Comparison of ENCODE assay signal across 28 cellular contexts in genomic region chr10:117720931-117721826, GRCh38.
DNase-seq lines count a peak whose midpoint lies in the region; ATAC-seq and TF ChIP-seq lines count a peak whose summit lies in the region.
"Had no signal": no experiment of that assay in that cellular context is flagged by ENCODE, and none has a peak within 500 bp of the region (broad histone marks: within the 10 kb centered on the region; RNA-seq: fewer than 3 reads in every experiment).

No MANE protein-coding gene starts in this region.

- no peak overlapping the region for H3K4me3 ChIP-seq in GM23338
- H3K4me3 ChIP-seq: left ventricle myocardium inferior, transverse colon had no signal

- H3K27me3 Mint-ChIP-seq in GM23338 (ENCODE audit: insufficient read depth, low read depth, poor library complexity) (peaks cover 11% of the 10 kb centered on the region), WTC11 (ENCODE audit: low read depth) (peaks cover 6% of the 10 kb centered on the region; the same call in 1 of the 2 replicates)

- H3K9me3 Mint-ChIP-seq in GM23338 (no peaks in the 10 kb centered on the region; the same call in 2 of the 3 replicates), WTC11 (peaks cover 14% of the 10 kb centered on the region)

- H3K27ac ChIP-seq in GM23338 (ENCODE audit: low read depth), result no peak overlapping the region
- H3K27ac ChIP-seq in foreskin keratinocyte, result no peak overlapping the region
- H3K27ac ChIP-seq: epithelial cell of prostate, left ventricle myocardium inferior, transverse colon had no signal

- H3K27me3 ChIP-seq in GM23338 (ENCODE audit: insufficient read depth), result no peaks in the 10 kb centered on the region
- H3K27me3 ChIP-seq in foreskin keratinocyte, result no peaks in the 10 kb centered on the region

- H3F3A ChIP-seq in GM23338 (replicated peaks; ENCODE audit: low read depth), result no peaks in the 10 kb centered on the region

- no peaks in the 10 kb centered on the region for H3K79me2 ChIP-seq in GM23338 (replicated peaks; ENCODE audit: insufficient read depth)

- H3K36me3 ChIP-seq in GM23338 (ENCODE audit: insufficient read depth), result no peaks in the 10 kb centered on the region
- H3K36me3 ChIP-seq: left ventricle myocardium inferior, transverse colon had no signal

- H3K4me3 Mint-ChIP-seq in GM23338, result peak overlapping the region; percentile 16; the same call in 1 of the 3 replicates
- H3K4me3 Mint-ChIP-seq in WTC11, result no peak overlapping the region; the same call in 1 of the 2 replicates
- H3K4me3 Mint-ChIP-seq: activated CD8-positive, alpha-beta T cell treated with anti-CD3 and anti-CD28 coated beads, Interleukin-2, amount 10 ng/mL, durations not matched to agents 7 days and 5 days; HFFc6; natural killer cell treated with Interleukin-12 subunit alpha and Interleukin-12 subunit beta and Interleukin-15 and Interleukin-18, amount 100 ng/mL, for 72 hours; stimulated activated naive CD8-positive, alpha-beta T cell treated with anti-CD3 and anti-CD28 coated beads, Interleukin-15, amount 100 ng/mL, for 72 hours had no signal

- TF ChIP-seq CTCF in GM23338 (conservative IDR thresholded peaks at IDR 0.05; ENCODE audit: low read depth in 2 of 2) (no peak), WTC11 (IDR thresholded peaks at IDR 0.05) (no peak), foreskin keratinocyte (conservative IDR thresholded peaks at IDR 0.05) (no peak)

- ATAC-seq in GM23338 (peak; percentile 89), WTC11 (peak; percentile 87), foreskin keratinocyte (no peak)
- ATAC-seq: activated CD8-positive, alpha-beta T cell treated with anti-CD3 and anti-CD28 coated beads, Interleukin-2, amount 10 ng/mL, durations not matched to agents 7 days and 5 days; natural killer cell treated with Interleukin-12 subunit alpha and Interleukin-12 subunit beta and Interleukin-15 and Interleukin-18, amount 100 ng/mL, for 72 hours; Panc1; stimulated activated naive CD8-positive, alpha-beta T cell treated with anti-CD3 and anti-CD28 coated beads, Interleukin-15, amount 100 ng/mL, for 72 hours had no signal

- peak overlapping the region; percentile 92 for H2AFZ ChIP-seq in GM23338

- peaks cover 7% of the 10 kb centered on the region; the same call in 1 of the 2 replicates for H3K4me1 ChIP-seq in GM23338 (ENCODE audit: insufficient read depth)
- H3K4me1 ChIP-seq in foreskin keratinocyte, result no peaks in the 10 kb centered on the region
- H3K4me1 ChIP-seq: left ventricle myocardium inferior, transverse colon had no signal

- no peaks in the 10 kb centered on the region for H3K9me2 ChIP-seq in GM23338 (ENCODE audit: insufficient read depth)

- POLR2A ChIA-PET in WTC11 (lab: Charles Lee), result interaction anchor here (0.6 to 0.7 kb wide), 2 partner anchors 19 to 1306 kb away, joined by 3 read pairs; no protein-coding TSS in a partner anchor

- DNase-seq in GM23338 (ENCODE audit: low spot score) (peak; percentile 69), WTC11 (ENCODE audit: low spot score) (peak; percentile 58), kidney tubule cell (ENCODE audit: low spot score) (peak; percentile 57), renal cortical epithelial cell (ENCODE audit: low read depth) (peak; percentile 38), medulla oblongata (ENCODE audit: extremely low spot score) (no peak), foreskin keratinocyte (no peak), NCI-H1092 treated with DMSO at 0.1 percent for 48 hours (lab: John Stamatoyannopoulos, UW) (no peak)
- DNase-seq in activated CD4-positive, alpha-beta T cell treated with anti-CD3 and anti-CD28 coated beads for 4 hours, result no peak
- DNase-seq: activated CD4-positive, CD25-positive, alpha-beta regulatory T cell treated with anti-CD3 and anti-CD28 coated beads, Interleukin-2, amount 50 U/mL, for 72 hours; activated CD8-positive, alpha-beta T cell treated with anti-CD3 and anti-CD28 coated beads, Interleukin-2, amount 10 ng/mL, durations not matched to agents 7 days and 5 days; activated effector memory CD4-positive, alpha-beta T cell treated with anti-CD3 and anti-CD28 coated beads, Interleukin-2, amount 50 U/mL, for 16 hours; activated T-cell treated with anti-CD3 and anti-CD28 coated beads for 4 hours; HFFc6; KBM-7; left ventricle myocardium inferior; midbrain; MM.1S; NCI-H1436 treated with DMSO at 0.1 percent for 48 hours; NCI-H2107; NCI-H510A; SHP77 treated with DMSO at 0.1 percent for 48 hours; stimulated activated naive CD8-positive, alpha-beta T cell treated with anti-CD3 and anti-CD28 coated beads, Interleukin-15, amount 100 ng/mL, for 72 hours; T-helper 1 cell; transverse colon had no signal

- peak overlapping the region; percentile 49; the same call in 1 of the 2 replicates for H3K4me2 ChIP-seq in GM23338

- H3K27ac Mint-ChIP-seq in GM23338 (0 out of 2 replicates have a peak overlapping the region, but pooled peaks have one; percentile 36), WTC11 (no peak overlapping the region)
- H3K27ac Mint-ChIP-seq: activated CD8-positive, alpha-beta T cell treated with anti-CD3 and anti-CD28 coated beads, Interleukin-2, amount 10 ng/mL, durations not matched to agents 7 days and 5 days; HFFc6; natural killer cell treated with Interleukin-12 subunit alpha and Interleukin-12 subunit beta and Interleukin-15 and Interleukin-18, amount 100 ng/mL, for 72 hours had no signal

- CTCF ChIA-PET in WTC11 (lab: Charles Lee), result interaction anchor here (0.6 to 2.9 kb wide), 7 partner anchors 20 to 538 kb away, joined by 3 to 10 read pairs (median 3); no protein-coding TSS in a partner anchor

- H3K4me1 Mint-ChIP-seq in GM23338 (peaks cover 12% of the 10 kb centered on the region; the same call in 2 of the 3 replicates), WTC11 (peaks cover 12% of the 10 kb centered on the region)
- H3K4me1 Mint-ChIP-seq: stimulated activated naive CD8-positive, alpha-beta T cell treated with anti-CD3 and anti-CD28 coated beads, Interleukin-15, amount 100 ng/mL, for 72 hours had no signal

- H3K36me3 Mint-ChIP-seq in GM23338 (ENCODE audit: low read depth) (no peaks in the 10 kb centered on the region), WTC11 (no peaks in the 10 kb centered on the region)
- H3K36me3 Mint-ChIP-seq: brain; natural killer cell treated with Interleukin-12 subunit alpha and Interleukin-12 subunit beta and Interleukin-15 and Interleukin-18, amount 100 ng/mL, for 72 hours had no signal

- no peaks in the 10 kb centered on the region for H4K20me1 ChIP-seq in GM23338 (replicated peaks; ENCODE audit: insufficient read depth)

TF ChIP-seq in GM23338, 12 proteins besides CTCF, POLR2A, EP300 and RAD21 (continues in another document):
- TF ChIP-seq JUNB (IDR thresholded peaks at IDR 0.05; ENCODE audit: unreplicated experiment), result no peak
- TF ChIP-seq, protein P1, sequence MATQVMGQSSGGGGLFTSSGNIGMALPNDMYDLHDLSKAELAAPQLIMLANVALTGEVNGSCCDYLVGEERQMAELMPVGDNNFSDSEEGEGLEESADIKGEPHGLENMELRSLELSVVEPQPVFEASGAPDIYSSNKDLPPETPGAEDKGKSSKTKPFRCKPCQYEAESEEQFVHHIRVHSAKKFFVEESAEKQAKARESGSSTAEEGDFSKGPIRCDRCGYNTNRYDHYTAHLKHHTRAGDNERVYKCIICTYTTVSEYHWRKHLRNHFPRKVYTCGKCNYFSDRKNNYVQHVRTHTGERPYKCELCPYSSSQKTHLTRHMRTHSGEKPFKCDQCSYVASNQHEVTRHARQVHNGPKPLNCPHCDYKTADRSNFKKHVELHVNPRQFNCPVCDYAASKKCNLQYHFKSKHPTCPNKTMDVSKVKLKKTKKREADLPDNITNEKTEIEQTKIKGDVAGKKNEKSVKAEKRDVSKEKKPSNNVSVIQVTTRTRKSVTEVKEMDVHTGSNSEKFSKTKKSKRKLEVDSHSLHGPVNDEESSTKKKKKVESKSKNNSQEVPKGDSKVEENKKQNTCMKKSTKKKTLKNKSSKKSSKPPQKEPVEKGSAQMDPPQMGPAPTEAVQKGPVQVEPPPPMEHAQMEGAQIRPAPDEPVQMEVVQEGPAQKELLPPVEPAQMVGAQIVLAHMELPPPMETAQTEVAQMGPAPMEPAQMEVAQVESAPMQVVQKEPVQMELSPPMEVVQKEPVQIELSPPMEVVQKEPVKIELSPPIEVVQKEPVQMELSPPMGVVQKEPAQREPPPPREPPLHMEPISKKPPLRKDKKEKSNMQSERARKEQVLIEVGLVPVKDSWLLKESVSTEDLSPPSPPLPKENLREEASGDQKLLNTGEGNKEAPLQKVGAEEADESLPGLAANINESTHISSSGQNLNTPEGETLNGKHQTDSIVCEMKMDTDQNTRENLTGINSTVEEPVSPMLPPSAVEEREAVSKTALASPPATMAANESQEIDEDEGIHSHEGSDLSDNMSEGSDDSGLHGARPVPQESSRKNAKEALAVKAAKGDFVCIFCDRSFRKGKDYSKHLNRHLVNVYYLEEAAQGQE (IDR thresholded peaks at IDR 0.05; ENCODE audit: unreplicated experiment), result no peak

TF ChIP-seq in WTC11, 78 proteins besides CTCF, POLR2A, EP300 and RAD21 (continues in another document):
- TF ChIP-seq, protein P2, sequence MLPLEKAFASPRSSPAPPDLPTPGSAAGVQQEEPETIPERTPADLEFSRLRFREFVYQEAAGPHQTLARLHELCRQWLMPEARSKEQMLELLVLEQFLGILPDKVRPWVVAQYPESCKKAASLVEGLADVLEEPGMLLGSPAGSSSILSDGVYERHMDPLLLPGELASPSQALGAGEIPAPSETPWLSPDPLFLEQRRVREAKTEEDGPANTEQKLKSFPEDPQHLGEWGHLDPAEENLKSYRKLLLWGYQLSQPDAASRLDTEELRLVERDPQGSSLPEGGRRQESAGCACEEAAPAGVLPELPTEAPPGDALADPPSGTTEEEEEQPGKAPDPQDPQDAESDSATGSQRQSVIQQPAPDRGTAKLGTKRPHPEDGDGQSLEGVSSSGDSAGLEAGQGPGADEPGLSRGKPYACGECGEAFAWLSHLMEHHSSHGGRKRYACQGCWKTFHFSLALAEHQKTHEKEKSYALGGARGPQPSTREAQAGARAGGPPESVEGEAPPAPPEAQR (CRISPR knock-in tag; IDR thresholded peaks at IDR 0.05), result no peak
- TF ChIP-seq ELF4 (CRISPR knock-in tag; IDR thresholded peaks at IDR 0.05; ENCODE audit: low read depth), result no peak
- TF ChIP-seq PREB (CRISPR knock-in tag; IDR thresholded peaks at IDR 0.05; ENCODE audit: borderline replicate concordance), result no peak

Comparison
In these comparisons a context has a peak if more than half of its experiments do, and no peak if none do; other contexts are left out.
1. DNase-seq: peak in GM23338 (single experiment), WTC11 (single experiment), kidney tubule cell (single experiment) and renal cortical epithelial cell (single experiment); none in medulla oblongata (single experiment), foreskin keratinocyte (0 of 2), NCI-H1092 treated with DMSO at 0.1 percent for 48 hours (single experiment) and activated CD4-positive, alpha-beta T cell treated with anti-CD3 and anti-CD28 coated beads for 4 hours (0 of 2).